11 cellular contexts compared by ENCODE assay signal in genomic region chr9:95031711-95032461, GRCh38.
A peak's percentile ranks its signal among the peaks of the same experiment; 100 is the strongest.
DNase-seq lines count a peak whose midpoint lies in the region; ATAC-seq and TF ChIP-seq lines count a peak whose summit lies in the region.
"Had no signal": no experiment of that assay in that cellular context is flagged by ENCODE, and none has a peak within 500 bp of the region (broad histone marks: within the 10 kb centered on the region; RNA-seq: fewer than 3 reads in every experiment).

No MANE protein-coding gene starts in this region.

- H3K27me3 Mint-ChIP-seq in brain (no peaks in the 10 kb centered on the region), Calu3 (ENCODE audit: unreplicated experiment) (no peaks in the 10 kb centered on the region), endothelial cell (ENCODE audit: unreplicated experiment) (no peaks in the 10 kb centered on the region)
- H3K27me3 Mint-ChIP-seq: activated CD4-positive, alpha-beta memory T cell treated with anti-CD3 and anti-CD28 coated beads for 36 hours had no signal

- WGBS in aorta, 2 donors = 33% methylated on average over 5 of the region's 5 CpGs

- H3K9me3 Mint-ChIP-seq in brain (no peaks in the 10 kb centered on the region), Calu3 (ENCODE audit: low read depth, unreplicated experiment) (no peaks in the 10 kb centered on the region), endothelial cell (ENCODE audit: unreplicated experiment) (no peaks in the 10 kb centered on the region)
- H3K9me3 Mint-ChIP-seq: activated CD4-positive, alpha-beta memory T cell treated with anti-CD3 and anti-CD28 coated beads for 36 hours; stimulated activated effector memory CD8-positive, alpha-beta T cell treated with anti-CD3 and anti-CD28 coated beads, Interleukin-12 subunit alpha, Interleukin-12 subunit beta, amount 100 ng/mL, for 72 hours had no signal

- ATAC-seq in aorta (ENCODE audit: low FRiP score) (no peak), GM21528 (IDR thresholded peaks at IDR 0.05; ENCODE audit: low FRiP score, unreplicated experiment) (no peak)
- ATAC-seq: stimulated activated effector memory CD8-positive, alpha-beta T cell treated with anti-CD3 and anti-CD28 coated beads, Interleukin-12 subunit alpha, Interleukin-12 subunit beta, amount 100 ng/mL, for 72 hours had no signal

- TF ChIP-seq CTCF in brain (conservative IDR thresholded peaks at IDR 0.05) = no peak
- no peak for TF ChIP-seq CTCF in Calu3 (IDR thresholded peaks at IDR 0.05; ENCODE audit: unreplicated experiment)
- no peak for TF ChIP-seq CTCF in endothelial cell (IDR thresholded peaks at IDR 0.05; ENCODE audit: unreplicated experiment)

- H3K27ac ChIP-seq in muscle layer of duodenum (ENCODE audit: low read length) = peak overlapping the region; percentile 19
- H3K27ac ChIP-seq in aorta (ENCODE audit: low read depth in 1 of 2, low read length in 2 of 2) = peak overlapping the region; percentile 72 to 76

- H3K4me3 ChIP-seq in muscle layer of duodenum (ENCODE audit: low read depth in 1 of 2, low read length in 2 of 2) (peak overlapping the region in 1 of 2 donors; percentile 16), aorta (ENCODE audit: low read length in 2 of 2) (peak overlapping the region in 1 of 2 donors; percentile 11)

- peak; percentile 50 for DNase-seq in NCI-H82 (lab: John Stamatoyannopoulos, UW)
- no peak for DNase-seq in NCI-H82 treated with DMSO at 0.1 percent for 48 hours (lab: John Stamatoyannopoulos, UW; ENCODE audit: unreplicated experiment)
- DNase-seq in aorta = no peak
- DNase-seq in Calu3 = no peak
- DNase-seq in endothelial cell (ENCODE audit: low spot score) = no peak
- DNase-seq: activated CD4-positive, alpha-beta memory T cell treated with anti-CD3 and anti-CD28 coated beads for 36 hours; GOT3 had no signal

- peaks cover 31 to 78% of the 10 kb centered on the region in 2 donors for H3K4me1 ChIP-seq in muscle layer of duodenum (ENCODE audit: control insufficient read depth in 1 of 2, insufficient read depth in 2 of 2, low read length in 2 of 2)
- peaks cover 7 to 9% of the 10 kb centered on the region in 2 donors for H3K4me1 ChIP-seq in aorta (ENCODE audit: control insufficient read depth in 1 of 2, insufficient read depth in 2 of 2, low read length in 2 of 2)

- H3K27me3 ChIP-seq in muscle layer of duodenum (ENCODE audit: low read depth, low read length) (no peaks in the 10 kb centered on the region), aorta (ENCODE audit: control insufficient read depth in 1 of 2, insufficient read depth in 2 of 2, low read length in 1 of 2) (no peaks in the 10 kb centered on the region)

- H3K27ac Mint-ChIP-seq in brain (peak overlapping the region in 4 of 5 experiments; percentile 35 to 78 (median 66)), Calu3 (ENCODE audit: unreplicated experiment) (no peak overlapping the region), endothelial cell (ENCODE audit: unreplicated experiment) (no peak overlapping the region)
- H3K27ac Mint-ChIP-seq: activated CD4-positive, alpha-beta memory T cell treated with anti-CD3 and anti-CD28 coated beads for 36 hours; stimulated activated effector memory CD8-positive, alpha-beta T cell treated with anti-CD3 and anti-CD28 coated beads, Interleukin-12 subunit alpha, Interleukin-12 subunit beta, amount 100 ng/mL, for 72 hours had no signal

- peak overlapping the region in 1 of 5 experiments; percentile 17 for H3K4me3 Mint-ChIP-seq in brain
- no peak overlapping the region for H3K4me3 Mint-ChIP-seq in Calu3 (ENCODE audit: low read depth, unreplicated experiment)
- H3K4me3 Mint-ChIP-seq in endothelial cell (ENCODE audit: unreplicated experiment) = no peak overlapping the region
- H3K4me3 Mint-ChIP-seq: activated CD4-positive, alpha-beta memory T cell treated with anti-CD3 and anti-CD28 coated beads for 36 hours; stimulated activated effector memory CD8-positive, alpha-beta T cell treated with anti-CD3 and anti-CD28 coated beads, Interleukin-12 subunit alpha, Interleukin-12 subunit beta, amount 100 ng/mL, for 72 hours had no signal

- H3K36me3 Mint-ChIP-seq in brain (peaks cover 14% of the 10 kb centered on the region), Calu3 (ENCODE audit: insufficient read depth, unreplicated experiment) (peaks cover 8% of the 10 kb centered on the region), endothelial cell (ENCODE audit: low read depth, unreplicated experiment) (peaks cover 7% of the 10 kb centered on the region)
- H3K36me3 Mint-ChIP-seq: stimulated activated effector memory CD8-positive, alpha-beta T cell treated with anti-CD3 and anti-CD28 coated beads, Interleukin-12 subunit alpha, Interleukin-12 subunit beta, amount 100 ng/mL, for 72 hours had no signal

- CTCF ChIA-PET in Calu3 (lab: Charles Lee) = interaction anchor here (1.2 kb wide), 1 partner anchor 13 kb away, joined by 3 read pairs; no protein-coding TSS in a partner anchor

- H3K9me3 ChIP-seq in muscle layer of duodenum (ENCODE audit: control insufficient read depth in 1 of 2, low read length in 2 of 2) (no peaks in the 10 kb centered on the region), aorta (ENCODE audit: control insufficient read depth, low read length) (no peaks in the 10 kb centered on the region)

- H3K36me3 ChIP-seq in muscle layer of duodenum (ENCODE audit: control insufficient read depth in 1 of 2, insufficient read depth in 2 of 2, low read length in 2 of 2) (no peaks in the 10 kb centered on the region), aorta (ENCODE audit: control insufficient read depth in 1 of 2, insufficient read depth in 2 of 2, low read length in 1 of 2) (peaks cover 0 to 3% of the 10 kb centered on the region in 2 donors)

- H3K4me1 Mint-ChIP-seq in brain = peaks cover 63% of the 10 kb centered on the region
- H3K4me1 Mint-ChIP-seq in Calu3 (ENCODE audit: low read depth, unreplicated experiment) = peaks cover 57% of the 10 kb centered on the region
- H3K4me1 Mint-ChIP-seq in endothelial cell (ENCODE audit: unreplicated experiment) = no peaks in the 10 kb centered on the region
- H3K4me1 Mint-ChIP-seq: stimulated activated effector memory CD8-positive, alpha-beta T cell treated with anti-CD3 and anti-CD28 coated beads, Interleukin-12 subunit alpha, Interleukin-12 subunit beta, amount 100 ng/mL, for 72 hours had no signal

- BruUV-seq in Calu3 (replicated peaks; lab: Mats Ljungman, UMichigan) = no TSS peak

- intact Hi-C loops in aorta (cut with DNase I) = no loop called here
- intact Hi-C loops in Calu3 (cut with micrococcal nuclease; ENCODE audit: unreplicated experiment) = no loop called here

Comparison
In these comparisons a context has a peak if more than half of its experiments do, and no peak if none do; other contexts are left out.
1. H3K27ac Mint-ChIP-seq: peak in brain (4 of 5); none in Calu3 (single experiment) and endothelial cell (single experiment).